Comparison of ENCODE assay signal across 32 cellular contexts in the genomic region with DNA sequence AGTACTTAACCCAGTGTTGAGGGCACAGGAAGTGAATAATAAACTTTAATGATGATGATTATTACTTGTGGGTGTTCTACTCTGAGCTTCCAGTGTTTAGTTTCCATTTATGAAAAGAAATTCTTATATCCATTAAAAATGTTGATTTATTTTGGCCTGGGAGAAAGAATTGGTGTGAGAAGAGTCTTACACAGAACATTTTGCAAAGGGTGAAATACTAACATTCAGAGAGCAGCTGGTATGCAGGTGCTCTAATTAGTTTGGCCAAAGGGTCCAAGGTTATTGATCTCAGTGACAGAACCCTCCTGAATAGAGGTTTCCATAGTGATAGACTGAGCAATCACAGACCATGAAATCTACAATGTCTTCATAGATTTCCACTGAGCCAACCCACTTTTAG. TPM values are rescaled to one million over a fixed set of nuclear protein-coding genes. Genes with fewer than 3 reads are reported as not detected.
DNase-seq lines count a peak whose midpoint lies in the region; TF ChIP-seq lines count a peak whose summit lies in the region.
"Had no signal": no experiment of that assay in that cellular context is flagged by ENCODE, and none has a peak within 500 bp of the region (broad histone marks: within the 10 kb centered on the region; RNA-seq: fewer than 3 reads in every experiment).

No MANE protein-coding gene starts in this region.

- H3K79me2 ChIP-seq in mammary epithelial cell (ENCODE audit: insufficient read depth, low read length), result peaks cover 82% of the 10 kb centered on the region

- no peaks in the 10 kb centered on the region for H3K9me3 ChIP-seq in mammary epithelial cell (replicated peaks; ENCODE audit: insufficient read depth, low read length)
- no peaks in the 10 kb centered on the region for H3K9me3 ChIP-seq in esophagus muscularis mucosa
- H3K9me3 ChIP-seq in skeletal muscle tissue (ENCODE audit: control insufficient read depth in 3 of 3, low read length in 3 of 3), result no peaks in the 10 kb centered on the region
- H3K9me3 ChIP-seq in vagina, result no peaks in the 10 kb centered on the region
- H3K9me3 ChIP-seq: BLaER1 treated with 17β-estradiol and CSF1 and Interleukin-3, amounts not matched to agents 10 nM and 100 nM; Caco-2; Peyer's patch; SJCRH30 had no signal

- in situ Hi-C loops in mammary epithelial cell (cut with MboI; ENCODE audit: low sequenced_read_pairs in 2 of 2), result loop anchor here in 1 of 2 donors (25.0 kb wide), 1 partner anchor 406 kb away; no protein-coding TSS in a partner anchor

- POLR2A ChIA-PET in MCF 10A (lab: Yijun Ruan, JAX), result interaction anchor here (0.6 to 2.3 kb wide), 9 partner anchors 8 to 749 kb away, joined by 3 to 12 read pairs (median 6); partner anchors contain the start of gene SRSF6

- H3K36me3 ChIP-seq in mammary epithelial cell (ENCODE audit: insufficient read depth, low read length), result peaks cover 7% of the 10 kb centered on the region
- peaks cover 0 to 41% (median 26%) of the 10 kb centered on the region in 4 donors for H3K36me3 ChIP-seq in esophagus muscularis mucosa
- peaks cover 3 to 13% (median 12%) of the 10 kb centered on the region in 3 donors for H3K36me3 ChIP-seq in skeletal muscle tissue (ENCODE audit: control insufficient read depth in 3 of 3, insufficient read depth in 3 of 3, low read length in 3 of 3)
- peaks cover 0 to 17% of the 10 kb centered on the region in 2 donors for H3K36me3 ChIP-seq in vagina

- H4K20me1 ChIP-seq in mammary epithelial cell (ENCODE audit: insufficient read depth, low read length), result no peaks in the 10 kb centered on the region

- no peak overlapping the region for H3K4me3 Mint-ChIP-seq in MCF 10A (ENCODE audit: unreplicated experiment)
- H3K4me3 Mint-ChIP-seq: activated T-cell treated with anti-CD3 and anti-CD28 coated beads, Interleukin-2, amount 50 U/mL, for 24 hours; endodermal cell had no signal

- TF ChIP-seq POLR2A in esophagus muscularis mucosa (IDR thresholded peaks at IDR 0.05; ENCODE audit: low read depth) (no peak), vagina (IDR thresholded peaks at IDR 0.05) (no peak)

- H3K4me1 Mint-ChIP-seq in MCF 10A (ENCODE audit: insufficient read depth, unreplicated experiment), result peaks cover 44% of the 10 kb centered on the region

- H3K4me3 ChIP-seq in mammary epithelial cell (replicated peaks in 1 of 3; ENCODE audit: insufficient read depth in 1 of 3, low read depth in 2 of 3, low read length in 3 of 3) (no peak overlapping the region), esophagus muscularis mucosa (no peak overlapping the region), skeletal muscle tissue (ENCODE audit: low read length in 3 of 3) (no peak overlapping the region), vagina (no peak overlapping the region)
- H3K4me3 ChIP-seq: BLaER1 treated with 17β-estradiol and CSF1 and Interleukin-3, amounts not matched to agents 10 nM and 100 nM; coronary artery; Peyer's patch; SJCRH30; smooth muscle cell had no signal

- DNase-seq in MCF 10A (ENCODE audit: unreplicated experiment) (no peak), mammary epithelial cell (no peak), NCI-H146 (lab: John Stamatoyannopoulos, UW) (peak; percentile 85), esophagus muscularis mucosa (ENCODE audit: extremely low spot score) (no peak), NCI-H2029 (lab: John Stamatoyannopoulos, UW) (no peak), GM19240 (ENCODE audit: insufficient read length, low spot score) (no peak), vagina (ENCODE audit: extremely low spot score in 2 of 2) (no peak)
- DNase-seq: activated CD4-positive, alpha-beta T cell treated with anti-CD3 and anti-CD28 coated beads for 1 hour; activated T-cell treated with anti-CD3 and anti-CD28 coated beads, Interleukin-2, amount 50 U/mL, for 24 hours; amygdala; Caco-2; DMS79 treated with DMSO at 0.1 percent for 48 hours; endodermal cell; NCI-H1048; NCI-H2081; NCI-H446 treated with DMSO at 0.1 percent for 48 hours; Peyer's patch; SJCRH30; stimulated activated CD4-positive, alpha-beta T cell treated with anti-CD3 and anti-CD28 coated beads, Interleukin-2, amount 100 ng/mL, for 24 hours had no signal

- BruUV-seq in MCF 10A (replicated peaks; lab: Mats Ljungman, UMichigan), result no TSS peak
- no TSS peak for BruUV-seq in mammary epithelial cell (replicated peaks; lab: Mats Ljungman, UMichigan)

- no peaks in the 10 kb centered on the region for H3K27me3 ChIP-seq in mammary epithelial cell (ENCODE audit: insufficient read depth, low read length)
- H3K27me3 ChIP-seq in esophagus muscularis mucosa, result no peaks in the 10 kb centered on the region
- no peaks in the 10 kb centered on the region for H3K27me3 ChIP-seq in skeletal muscle tissue (ENCODE audit: control insufficient read depth in 3 of 3, insufficient read depth in 3 of 3, low read length in 3 of 3)
- no peaks in the 10 kb centered on the region for H3K27me3 ChIP-seq in vagina
- H3K27me3 ChIP-seq: BLaER1 treated with 17β-estradiol and CSF1 and Interleukin-3, amounts not matched to agents 10 nM and 100 nM; Peyer's patch; SJCRH30 had no signal

- H3K9ac ChIP-seq in mammary epithelial cell (ENCODE audit: insufficient read depth, low read length), result no peak overlapping the region
- no peak overlapping the region for H3K9ac ChIP-seq in skeletal muscle tissue (ENCODE audit: low read depth in 1 of 3, low read length in 3 of 3)
- H3K9ac ChIP-seq: BLaER1 treated with 17β-estradiol and CSF1 and Interleukin-3, amounts not matched to agents 10 nM and 100 nM had no signal

- H3K4me2 ChIP-seq in mammary epithelial cell (ENCODE audit: insufficient read depth, low read depth, low read length), result no peak overlapping the region
- H3K4me2 ChIP-seq: smooth muscle cell had no signal

- intact Hi-C loops in MCF 10A (cut with micrococcal nuclease), result no loop called here
- intact Hi-C loops in mammary epithelial cell (cut with micrococcal nuclease), result no loop called here
- intact Hi-C loops in esophagus muscularis mucosa (cut with DNase I), result no loop called here
- intact Hi-C loops in vagina (cut with DNase I), result no loop called here

- H3K27me3 Mint-ChIP-seq in MCF 10A (ENCODE audit: insufficient read depth, unreplicated experiment), result no peaks in the 10 kb centered on the region
- H3K27me3 Mint-ChIP-seq: activated T-cell treated with anti-CD3 and anti-CD28 coated beads, Interleukin-2, amount 50 U/mL, for 24 hours had no signal

- H3K36me3 Mint-ChIP-seq in MCF 10A (ENCODE audit: insufficient read depth, unreplicated experiment), result peaks cover 78% of the 10 kb centered on the region

- H3K9me3 Mint-ChIP-seq in MCF 10A (ENCODE audit: unreplicated experiment), result no peaks in the 10 kb centered on the region
- H3K9me3 Mint-ChIP-seq: activated T-cell treated with anti-CD3 and anti-CD28 coated beads, Interleukin-2, amount 50 U/mL, for 24 hours; endodermal cell had no signal

- no peak for TF ChIP-seq EP300 in esophagus muscularis mucosa (IDR thresholded peaks at IDR 0.05)

- H3K4me1 ChIP-seq in mammary epithelial cell (ENCODE audit: insufficient read depth, low read length) (peaks cover 45% of the 10 kb centered on the region), esophagus muscularis mucosa (peaks cover 79 to 85% (median 81%) of the 10 kb centered on the region in 4 donors), skeletal muscle tissue (ENCODE audit: control insufficient read depth in 3 of 3, insufficient read depth in 3 of 3, low read length in 3 of 3) (peaks cover 38 to 48% (median 42%) of the 10 kb centered on the region in 3 donors), vagina (peaks cover 55% of the 10 kb centered on the region)

- TF ChIP-seq CTCF in MCF 10A (IDR thresholded peaks at IDR 0.05; ENCODE audit: unreplicated experiment), result no peak
- TF ChIP-seq CTCF in mammary epithelial cell (conservative IDR thresholded peaks at IDR 0.05 in 1 of 2, IDR thresholded peaks at IDR 0.05 in 1 of 2; ENCODE audit: extremely low read depth in 1 of 2, insufficient read depth in 1 of 2, low read depth in 1 of 2, low read length in 2 of 2), result no peak
- no peak for TF ChIP-seq CTCF in esophagus muscularis mucosa (IDR thresholded peaks at IDR 0.05)
- no peak for TF ChIP-seq CTCF in vagina (IDR thresholded peaks at IDR 0.05)

- H2AFZ ChIP-seq in mammary epithelial cell (ENCODE audit: low read depth, low read length), result no peak overlapping the region

- H3K27ac Mint-ChIP-seq in MCF 10A (ENCODE audit: low read depth, unreplicated experiment), result peak overlapping the region; percentile 100
- H3K27ac Mint-ChIP-seq: activated T-cell treated with anti-CD3 and anti-CD28 coated beads, Interleukin-2, amount 50 U/mL, for 24 hours; endodermal cell had no signal

- CTCF ChIA-PET in MCF 10A (lab: Yijun Ruan, JAX), result interaction anchor here (0.6 to 1.3 kb wide), 4 partner anchors 8 to 665 kb away, joined by 3 to 5 read pairs (median 4); no protein-coding TSS in a partner anchor
- CTCF ChIA-PET in mammary epithelial cell (lab: Charles Lee; ENCODE audit: low non-redundant PET), result interaction anchor here (0.6 kb wide), 1 partner anchor 10 kb away, joined by 3 read pairs; no protein-coding TSS in a partner anchor

- H3K27ac ChIP-seq in mammary epithelial cell (ENCODE audit: insufficient read depth, low read depth, low read length) (no peak overlapping the region), esophagus muscularis mucosa (replicated peaks in 1 of 4) (peak overlapping the region; percentile 95 to 99 (median 98)), skeletal muscle tissue (ENCODE audit: low read depth, low read length) (peak overlapping the region; percentile 48), vagina (no peak overlapping the region)
- H3K27ac ChIP-seq: BLaER1 treated with 17β-estradiol and CSF1 and Interleukin-3, amounts not matched to agents 10 nM and 100 nM; Peyer's patch; SJCRH30 had no signal

- dilution Hi-C loops in mammary epithelial cell (cut with HindIII; ENCODE audit: low sequenced_read_pairs), result no loop called here

RNA-seq across cellular contexts. Expression of gene OSER1, which starts 4.4 kb away (rescaled TPM):
- total RNA-seq in MCF 10A (2022), result 45.4 and 50.8 TPM in 2 replicates
- 10 to 100 TPM; 18.5 to 29.5 TPM for total RNA-seq in mammary epithelial cell
- 32.4 TPM for polyA plus RNA-seq in mammary epithelial cell
- polyA minus RNA-seq in mammary epithelial cell, result 40.5 TPM
- 10 to 100 TPM; 45.2 to 94.4 (median 71.0) TPM for total RNA-seq in esophagus muscularis mucosa
- total RNA-seq in skeletal muscle tissue, result 31.3 TPM
- 28.0 TPM for total RNA-seq in vagina

RNA-seq across cellular contexts. Expression of gene JPH2, which starts 19.1 kb away (rescaled TPM):
- 11.1 and 14.7 TPM in 2 replicates for total RNA-seq in MCF 10A (2022)
- 10 to 100 TPM in 1 of 2 donors, 1 to 10 TPM in 1; 5.5 to 14.2 TPM for total RNA-seq in mammary epithelial cell
- 6.8 TPM for polyA plus RNA-seq in mammary epithelial cell
- 19.3 TPM for polyA minus RNA-seq in mammary epithelial cell
- 100 to 1,000 TPM; 187 to 441 (median 295) TPM for total RNA-seq in esophagus muscularis mucosa
- 85.1 TPM for total RNA-seq in skeletal muscle tissue
- total RNA-seq in vagina, result 13.8 TPM
- total RNA-seq: activated CD8-positive, alpha-beta memory T cell treated with anti-CD3 and anti-CD28 coated beads for 36 hours; mononuclear cell had no signal
- polyA plus RNA-seq: neural cell had no signal

RNA-seq across cellular contexts. Expression of gene GDAP1L1, which starts 41.0 kb away (rescaled TPM):
- total RNA-seq in MCF 10A (2022) (0.37 TPM in 1 of 2 replicates, not detected in the other), mammary epithelial cell (not detected), esophagus muscularis mucosa (under 1 TPM in 2 of 4 donors, not detected in 2; 0.23 to 0.83 TPM), skeletal muscle tissue (not detected), vagina (not detected)
- polyA plus RNA-seq in mammary epithelial cell, result not detected
- not detected for polyA minus RNA-seq in mammary epithelial cell
- total RNA-seq: activated CD8-positive, alpha-beta memory T cell treated with anti-CD3 and anti-CD28 coated beads for 36 hours; bronchial epithelial cell; glomerular endothelial cell; HT-29; LHCN-M2; mononuclear cell; posterior vena cava; SJCRH30; smooth muscle cell had no signal
- polyA plus RNA-seq: keratinocyte, smooth muscle cell had no signal

Comparison
In these comparisons a context has a peak if more than half of its experiments do, and no peak if none do; other contexts are left out.
1. H3K27ac ChIP-seq: peak in esophagus muscularis mucosa (4 of 4) and skeletal muscle tissue (single experiment); none in mammary epithelial cell (single experiment) and vagina (single experiment).